ENCODE assay signal across 23 cellular contexts in genomic region chr1:55986003-55986402, GRCh38.
"Had no signal": no experiment of that assay in that cellular context is flagged by ENCODE, and none has a peak within 500 bp of the region (broad histone marks: within the 10 kb centered on the region; RNA-seq: fewer than 3 reads in every experiment).

No MANE protein-coding gene starts in this region.

- H3K4me1 ChIP-seq: body of pancreas, psoas muscle had no signal

- H3K27me3 ChIP-seq: body of pancreas, cardiac muscle cell, left lung, ovary, suprapubic skin, tibial nerve had no signal

- H3K36me3 ChIP-seq: cardiac muscle cell, left lung, neutrophil, ovary, suprapubic skin, tibial nerve had no signal

- H3K9me3 ChIP-seq: body of pancreas, left lung, neutrophil, ovary, psoas muscle, suprapubic skin, tibial nerve had no signal

- H3K27ac ChIP-seq: body of pancreas, cardiac muscle cell, left lung, neutrophil, ovary, psoas muscle, suprapubic skin, tibial nerve had no signal

- ATAC-seq: activated CD4-positive, alpha-beta T cell treated with anti-CD3 and anti-CD28 coated beads for 36 hours; activated T-cell treated with anti-CD3 and anti-CD28 coated beads, Interleukin-2, amount 50 U/mL, for 4 hours; body of pancreas; left lung; natural killer cell treated with Interleukin-12 subunit alpha and Interleukin-12 subunit beta and Interleukin-15 and Interleukin-18, amount 100 ng/mL, for 72 hours; psoas muscle; stimulated activated effector memory CD8-positive, alpha-beta T cell treated with anti-CD3 and anti-CD28 coated beads, Interleukin-12 subunit alpha, Interleukin-12 subunit beta, amount 100 ng/mL, for 72 hours; stimulated activated naive CD8-positive, alpha-beta T cell treated with anti-CD3 and anti-CD28 coated beads, Interleukin-15, amount 100 ng/mL, for 72 hours; WTC11 had no signal

- DNase-seq: activated CD4-positive, alpha-beta T cell treated with anti-CD3 and anti-CD28 coated beads for 36 hours; activated CD4-positive, alpha-beta T cell treated with anti-CD3 and anti-CD28 coated beads, Interleukin-2, amount 50 U/mL, for 48 hours; activated CD8-positive, alpha-beta memory T cell treated with anti-CD3 and anti-CD28 coated beads, Interleukin-2, amount 50 U/mL, for 48 hours; activated naive CD4-positive, alpha-beta T cell treated with Interleukin-2 at 50 U/mL for 16 hours; activated naive CD8-positive, alpha-beta T cell treated with anti-CD3 and anti-CD28 coated beads, Interleukin-2, amount 10 ng/mL, durations not matched to agents 7 days and 5 days; activated T-cell treated with anti-CD3 and anti-CD28 coated beads, Interleukin-2, amount 50 U/mL, for 4 hours; body of pancreas; cortex of kidney; immature natural killer cell; left lung; psoas muscle; small intestine; stimulated activated CD4-positive, alpha-beta T cell treated with anti-CD3 and anti-CD28 coated beads, Interleukin-2, amount 100 ng/mL, for 24 hours; stimulated activated naive CD8-positive, alpha-beta T cell treated with anti-CD3 and anti-CD28 coated beads, Interleukin-15, amount 100 ng/mL, for 72 hours; T1000 had no signal

- H3K4me3 ChIP-seq: body of pancreas, cardiac muscle cell, left lung, ovary, psoas muscle, suprapubic skin, tibial nerve had no signal

- FAIRE-seq: small intestine had no signal
